11 cellular contexts compared by ENCODE assay signal in the genomic region with DNA sequence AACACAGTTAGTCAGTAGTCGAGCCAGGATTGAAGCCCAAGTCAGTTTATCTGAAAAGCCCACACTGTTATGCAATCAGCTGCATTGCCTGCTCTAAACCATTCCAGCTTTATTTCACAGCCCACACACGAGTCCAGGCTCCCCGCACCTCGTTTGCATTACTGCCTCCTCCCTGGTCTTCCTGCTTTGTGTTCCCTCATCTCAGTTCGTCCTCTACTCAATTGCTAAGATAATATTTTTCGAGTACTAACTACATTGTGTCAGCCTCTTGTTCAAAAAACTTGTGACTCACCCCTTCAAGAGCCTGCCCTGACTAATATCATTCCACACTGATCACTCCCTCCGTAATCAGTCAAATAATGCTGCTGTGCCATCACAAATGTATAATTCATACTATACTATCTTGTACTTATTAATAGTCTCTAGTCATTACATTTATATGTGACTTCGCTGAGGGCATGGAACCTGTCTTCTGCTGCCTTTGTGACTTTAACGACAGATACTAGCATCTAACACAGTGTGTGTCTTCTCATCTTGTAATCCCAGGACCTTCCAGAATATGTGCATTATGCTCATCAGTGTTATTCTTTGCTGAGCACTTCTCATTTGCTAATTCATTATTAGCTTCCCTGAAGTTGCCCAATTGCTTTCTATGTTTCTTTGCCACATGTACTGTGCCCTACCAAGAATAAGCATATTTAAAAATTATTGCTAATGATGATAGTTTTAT. TPM values are rescaled to one million over a fixed set of nuclear protein-coding genes. Genes with fewer than 3 reads are reported as not detected.
DNase-seq lines count a peak whose midpoint lies in the region; ATAC-seq, FAIRE-seq and TF ChIP-seq lines count a peak whose summit lies in the region.
"Had no signal": no experiment of that assay in that cellular context is flagged by ENCODE, and none has a peak within 500 bp of the region (broad histone marks: within the 10 kb centered on the region; RNA-seq: fewer than 3 reads in every experiment).

No MANE protein-coding gene starts in this region.

- POLR2A ChIA-PET in activated CD4-positive, alpha-beta T cell treated with anti-CD3 and anti-CD28 coated beads for 36 hours (lab: Charles Lee), result no interaction called here
- POLR2A ChIA-PET in activated CD4-positive, alpha-beta T cell treated with anti-CD3 and anti-CD28 coated beads, Interleukin-2, amount 10 ng/mL, durations not matched to agents 7 days and 5 days (lab: Charles Lee), result no interaction called here

- no peak overlapping the region for H3K27ac Mint-ChIP-seq in activated CD4-positive, alpha-beta T cell treated with anti-CD3 and anti-CD28 coated beads for 36 hours
- H3K27ac Mint-ChIP-seq in activated CD4-positive, alpha-beta T cell treated with anti-CD3 and anti-CD28 coated beads, Interleukin-2, amount 10 ng/mL, durations not matched to agents 7 days and 5 days, result no peak overlapping the region
- H3K27ac Mint-ChIP-seq in stimulated activated memory B cell treated with anti-CD40 and anti-IgM and Interleukin-4, amounts not matched to agents 10 μg/mL and 1 μg/mL and 100 μg/mL, for 72 hours, result no peak overlapping the region

- ATAC-seq in activated CD4-positive, alpha-beta T cell treated with anti-CD3 and anti-CD28 coated beads for 36 hours, result peak; percentile 67
- ATAC-seq in SK-N-SH treated with all-trans-retinoic acid at 6 μM for 48 hours (peak; percentile 96), HG03442 (IDR thresholded peaks at IDR 0.05; ENCODE audit: unreplicated experiment) (no peak)
- ATAC-seq in stimulated activated memory B cell treated with anti-CD40 and anti-IgM and Interleukin-4, amounts not matched to agents 10 μg/mL and 1 μg/mL and 100 μg/mL, for 72 hours, result no peak
- ATAC-seq: gastrocnemius medialis had no signal

- CTCF ChIA-PET in activated CD4-positive, alpha-beta T cell treated with anti-CD3 and anti-CD28 coated beads for 36 hours (lab: Charles Lee), result no interaction called here
- CTCF ChIA-PET in activated CD4-positive, alpha-beta T cell treated with anti-CD3 and anti-CD28 coated beads, Interleukin-2, amount 10 ng/mL, durations not matched to agents 7 days and 5 days (lab: Charles Lee), result no interaction called here

- intact Hi-C loops in activated CD4-positive, alpha-beta T cell treated with anti-CD3 and anti-CD28 coated beads for 36 hours (cut with DNase I, micrococcal nuclease), result no loop called here

- H3K36me3 Mint-ChIP-seq in activated CD4-positive, alpha-beta T cell treated with anti-CD3 and anti-CD28 coated beads for 36 hours (ENCODE audit: low read depth), result no peaks in the 10 kb centered on the region
- no peaks in the 10 kb centered on the region for H3K36me3 Mint-ChIP-seq in activated CD4-positive, alpha-beta T cell treated with anti-CD3 and anti-CD28 coated beads, Interleukin-2, amount 10 ng/mL, durations not matched to agents 7 days and 5 days (ENCODE audit: low read depth)
- peaks cover 4% of the 10 kb centered on the region for H3K36me3 Mint-ChIP-seq in stimulated activated memory B cell treated with anti-CD40 and anti-IgM and Interleukin-4, amounts not matched to agents 10 μg/mL and 1 μg/mL and 100 μg/mL, for 72 hours

- H3K27me3 Mint-ChIP-seq in activated CD4-positive, alpha-beta T cell treated with anti-CD3 and anti-CD28 coated beads for 36 hours, result no peaks in the 10 kb centered on the region
- H3K27me3 Mint-ChIP-seq in activated CD4-positive, alpha-beta T cell treated with anti-CD3 and anti-CD28 coated beads, Interleukin-2, amount 10 ng/mL, durations not matched to agents 7 days and 5 days, result peaks cover 6% of the 10 kb centered on the region
- no peaks in the 10 kb centered on the region for H3K27me3 Mint-ChIP-seq in stimulated activated memory B cell treated with anti-CD40 and anti-IgM and Interleukin-4, amounts not matched to agents 10 μg/mL and 1 μg/mL and 100 μg/mL, for 72 hours

- no peak overlapping the region for H3K4me3 Mint-ChIP-seq in activated CD4-positive, alpha-beta T cell treated with anti-CD3 and anti-CD28 coated beads for 36 hours
- no peak overlapping the region for H3K4me3 Mint-ChIP-seq in activated CD4-positive, alpha-beta T cell treated with anti-CD3 and anti-CD28 coated beads, Interleukin-2, amount 10 ng/mL, durations not matched to agents 7 days and 5 days
- no peak overlapping the region for H3K4me3 Mint-ChIP-seq in stimulated activated memory B cell treated with anti-CD40 and anti-IgM and Interleukin-4, amounts not matched to agents 10 μg/mL and 1 μg/mL and 100 μg/mL, for 72 hours

- H3K9me3 Mint-ChIP-seq in activated CD4-positive, alpha-beta T cell treated with anti-CD3 and anti-CD28 coated beads for 36 hours (ENCODE audit: low read depth), result no peaks in the 10 kb centered on the region
- peaks cover 2% of the 10 kb centered on the region for H3K9me3 Mint-ChIP-seq in activated CD4-positive, alpha-beta T cell treated with anti-CD3 and anti-CD28 coated beads, Interleukin-2, amount 10 ng/mL, durations not matched to agents 7 days and 5 days
- peaks cover 6% of the 10 kb centered on the region for H3K9me3 Mint-ChIP-seq in stimulated activated memory B cell treated with anti-CD40 and anti-IgM and Interleukin-4, amounts not matched to agents 10 μg/mL and 1 μg/mL and 100 μg/mL, for 72 hours

- no peak for DNase-seq in activated CD4-positive, alpha-beta T cell treated with anti-CD3 and anti-CD28 coated beads for 36 hours
- no peak for DNase-seq in activated CD4-positive, alpha-beta T cell treated with anti-CD3 and anti-CD28 coated beads, Interleukin-2, amount 10 ng/mL, durations not matched to agents 7 days and 5 days
- DNase-seq in glomerular visceral epithelial cell (ENCODE audit: extremely low spot score) (peak; percentile 56), urothelium cell line (ENCODE audit: low spot score) (peak; percentile 32), retina (no peak)
- DNase-seq: activated effector memory CD4-positive, alpha-beta T cell treated with Interleukin-2 at 50 U/mL for 16 hours; gastrocnemius medialis; NCI-H1105 had no signal

- no peak for FAIRE-seq in urothelium cell line (lab: Jason Lieb, UNC)

- H3K4me1 Mint-ChIP-seq in activated CD4-positive, alpha-beta T cell treated with anti-CD3 and anti-CD28 coated beads for 36 hours, result peaks cover 8% of the 10 kb centered on the region
- peaks cover 27% of the 10 kb centered on the region for H3K4me1 Mint-ChIP-seq in activated CD4-positive, alpha-beta T cell treated with anti-CD3 and anti-CD28 coated beads, Interleukin-2, amount 10 ng/mL, durations not matched to agents 7 days and 5 days
- H3K4me1 Mint-ChIP-seq in stimulated activated memory B cell treated with anti-CD40 and anti-IgM and Interleukin-4, amounts not matched to agents 10 μg/mL and 1 μg/mL and 100 μg/mL, for 72 hours, result peaks cover 36% of the 10 kb centered on the region

TF ChIP-seq in SK-N-SH treated with all-trans-retinoic acid at 6 μM for 48 hours, 23 proteins besides CTCF, POLR2A, EP300 and RAD21:
- TF ChIP-seq ISL1 (CRISPR knock-in tag; IDR thresholded peaks at IDR 0.05) (peak; percentile 73), ZC3H10 (CRISPR knock-in tag; IDR thresholded peaks at IDR 0.05) (0 out of 2 replicates have a peak, but pooled peaks have one; percentile 52), ARNTL (CRISPR knock-in tag; IDR thresholded peaks at IDR 0.05; ENCODE audit: borderline replicate concordance, low read depth) (no peak), TOX (CRISPR knock-in tag; IDR thresholded peaks at IDR 0.05; ENCODE audit: borderline replicate concordance) (no peak)
- TF ChIP-seq, protein P1, sequence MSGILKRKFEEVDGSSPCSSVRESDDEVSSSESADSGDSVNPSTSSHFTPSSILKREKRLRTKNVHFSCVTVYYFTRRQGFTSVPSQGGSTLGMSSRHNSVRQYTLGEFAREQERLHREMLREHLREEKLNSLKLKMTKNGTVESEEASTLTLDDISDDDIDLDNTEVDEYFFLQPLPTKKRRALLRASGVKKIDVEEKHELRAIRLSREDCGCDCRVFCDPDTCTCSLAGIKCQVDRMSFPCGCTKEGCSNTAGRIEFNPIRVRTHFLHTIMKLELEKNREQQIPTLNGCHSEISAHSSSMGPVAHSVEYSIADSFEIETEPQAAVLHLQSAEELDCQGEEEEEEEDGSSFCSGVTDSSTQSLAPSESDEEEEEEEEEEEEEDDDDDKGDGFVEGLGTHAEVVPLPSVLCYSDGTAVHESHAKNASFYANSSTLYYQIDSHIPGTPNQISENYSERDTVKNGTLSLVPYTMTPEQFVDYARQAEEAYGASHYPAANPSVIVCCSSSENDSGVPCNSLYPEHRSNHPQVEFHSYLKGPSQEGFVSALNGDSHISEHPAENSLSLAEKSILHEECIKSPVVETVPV (CRISPR knock-in tag; IDR thresholded peaks at IDR 0.05), result no peak

RNA-seq across cellular contexts. Expression of a gene that starts 26.2 kb away (rescaled TPM):
- 1 to 10 TPM; 7.4 to 9.5 TPM for total RNA-seq in activated CD4-positive, alpha-beta T cell treated with anti-CD3 and anti-CD28 coated beads for 36 hours
- total RNA-seq in activated CD4-positive, alpha-beta T cell treated with anti-CD3 and anti-CD28 coated beads, Interleukin-2, amount 10 ng/mL, durations not matched to agents 7 days and 5 days, result 10 to 100 TPM; 10.9 to 12.6 TPM

Comparison
In these comparisons a context has a peak if more than half of its experiments do, and no peak if none do; other contexts are left out.
1. ATAC-seq: peak in activated CD4-positive, alpha-beta T cell treated with anti-CD3 and anti-CD28 coated beads for 36 hours (single experiment) and SK-N-SH treated with all-trans-retinoic acid at 6 μM for 48 hours (single experiment); none in stimulated activated memory B cell treated with anti-CD40 and anti-IgM and Interleukin-4, amounts not matched to agents 10 μg/mL and 1 μg/mL and 100 μg/mL, for 72 hours (single experiment) and HG03442 (single experiment).
2. DNase-seq: peak in glomerular visceral epithelial cell (single experiment) and urothelium cell line (single experiment); none in activated CD4-positive, alpha-beta T cell treated with anti-CD3 and anti-CD28 coated beads for 36 hours (single experiment), activated CD4-positive, alpha-beta T cell treated with anti-CD3 and anti-CD28 coated beads, Interleukin-2, amount 10 ng/mL, durations not matched to agents 7 days and 5 days (single experiment) and retina (single experiment).